7 cellular contexts compared by ENCODE assay signal in the genomic region with DNA sequence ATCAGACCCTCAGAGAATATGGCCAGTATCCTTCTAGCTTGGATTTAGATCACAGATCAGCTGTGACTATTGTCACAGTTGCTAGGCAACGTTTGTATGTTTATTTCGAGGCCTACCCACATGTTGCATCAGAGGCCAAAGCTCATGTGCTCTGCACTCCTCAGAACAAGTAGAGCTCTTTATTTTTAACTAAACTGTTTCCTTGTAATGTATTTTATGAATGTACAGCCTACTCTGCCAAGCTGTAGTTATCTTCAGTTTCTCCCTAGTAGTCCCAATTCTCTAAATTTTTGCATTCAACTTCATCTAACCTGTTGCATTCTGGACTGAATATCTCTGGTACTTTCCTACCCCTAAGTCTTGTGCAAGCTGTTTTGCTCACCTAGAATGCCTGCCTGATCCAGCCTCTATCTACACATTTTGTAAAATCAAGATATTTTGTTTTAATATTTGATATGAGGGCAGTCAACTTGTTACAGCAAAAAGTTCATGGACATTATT. TPM values are rescaled to one million over a fixed set of nuclear protein-coding genes. Genes with fewer than 3 reads are reported as not detected.
DNase-seq lines count a peak whose midpoint lies in the region; ATAC-seq and TF ChIP-seq lines count a peak whose summit lies in the region.

No MANE protein-coding gene starts in this region.

- H3K4me3 Mint-ChIP-seq in stimulated activated memory B cell treated with anti-CD40 and anti-IgM and Interleukin-4, amounts not matched to agents 10 μg/mL and 1 μg/mL and 100 μg/mL, for 72 hours = no peak overlapping the region

- H3K4me1 ChIP-seq in PC-3 (ENCODE audit: insufficient read depth, low read length) = no peaks in the 10 kb centered on the region
- H3K4me1 ChIP-seq in duodenal mucosa (ENCODE audit: control insufficient read depth in 1 of 2, insufficient read depth in 2 of 2, low read length in 2 of 2) = peaks cover 45 to 62% of the 10 kb centered on the region in 2 donors
- peaks cover 41 to 44% of the 10 kb centered on the region in 2 donors for H3K4me1 ChIP-seq in mucosa of rectum (ENCODE audit: control insufficient read depth in 2 of 2, insufficient read depth in 2 of 2, low read length in 2 of 2)

- H3K9ac ChIP-seq in PC-3 (ENCODE audit: low read length) (no peak overlapping the region), duodenal mucosa (ENCODE audit: low read depth in 1 of 2, low read length in 2 of 2) (peak overlapping the region in 1 of 2 donors; percentile 3), mucosa of rectum (ENCODE audit: low read depth in 1 of 2, low read length in 2 of 2) (peak overlapping the region in 1 of 2 donors; percentile 58)

- no peak for TF ChIP-seq CTCF in PC-3 (conservative IDR thresholded peaks at IDR 0.05; ENCODE audit: low read depth, low read length)

- H3K9me3 Mint-ChIP-seq in stimulated activated memory B cell treated with anti-CD40 and anti-IgM and Interleukin-4, amounts not matched to agents 10 μg/mL and 1 μg/mL and 100 μg/mL, for 72 hours = no peaks in the 10 kb centered on the region

- no peak overlapping the region for H3K27ac Mint-ChIP-seq in stimulated activated memory B cell treated with anti-CD40 and anti-IgM and Interleukin-4, amounts not matched to agents 10 μg/mL and 1 μg/mL and 100 μg/mL, for 72 hours

- H3K27ac ChIP-seq in PC-3 (ENCODE audit: low read length) (no peak overlapping the region), duodenal mucosa (ENCODE audit: low read depth, low read length) (peak overlapping the region; percentile 68), mucosa of rectum (ENCODE audit: low read depth in 2 of 2, low read length in 2 of 2) (peak overlapping the region; percentile 84 to 88)

- H4K20me1 ChIP-seq in PC-3 (ENCODE audit: low read length) = no peaks in the 10 kb centered on the region

- CTCF ChIA-PET in PC-3 (lab: Charles Lee) = interaction anchor here (0.6 kb wide), 1 partner anchor 101 kb away, joined by 3 read pairs; no protein-coding TSS in a partner anchor

- H3K4me3 ChIP-seq in PC-3 (ENCODE audit: low read length) (no peak overlapping the region), duodenal mucosa (ENCODE audit: low read depth in 1 of 2, low read length in 2 of 2) (peak overlapping the region in 1 of 2 donors; percentile 33), mucosa of rectum (ENCODE audit: low read length in 2 of 2) (peak overlapping the region in 1 of 2 donors; percentile 42)

- H3K4me1 Mint-ChIP-seq in stimulated activated memory B cell treated with anti-CD40 and anti-IgM and Interleukin-4, amounts not matched to agents 10 μg/mL and 1 μg/mL and 100 μg/mL, for 72 hours = peaks cover 58% of the 10 kb centered on the region

- DNase-seq in Daoy (ENCODE audit: low read depth) (peak; percentile 52), HCEC 1CT (peak; percentile 65), PC-3 (peak; percentile 52)

- H3F3A ChIP-seq in PC-3 (ENCODE audit: low read length, unreplicated experiment) = no peaks in the 10 kb centered on the region

- H3K4me2 ChIP-seq in PC-3 (ENCODE audit: low read length) = no peak overlapping the region

- no peaks in the 10 kb centered on the region for H3K27me3 Mint-ChIP-seq in stimulated activated memory B cell treated with anti-CD40 and anti-IgM and Interleukin-4, amounts not matched to agents 10 μg/mL and 1 μg/mL and 100 μg/mL, for 72 hours

- no peaks in the 10 kb centered on the region for H3K27me3 ChIP-seq in PC-3 (ENCODE audit: low read length)
- H3K27me3 ChIP-seq in duodenal mucosa (ENCODE audit: control insufficient read depth in 1 of 2, insufficient read depth in 2 of 2, low read length in 2 of 2) = no peaks in the 10 kb centered on the region
- no peaks in the 10 kb centered on the region for H3K27me3 ChIP-seq in mucosa of rectum (ENCODE audit: control insufficient read depth in 2 of 2, insufficient read depth in 2 of 2, low read length in 2 of 2)

- peaks cover 6% of the 10 kb centered on the region; the same call in 1 of the 2 replicates for H3K79me2 ChIP-seq in PC-3 (ENCODE audit: low read length)

- no peak overlapping the region for H2AFZ ChIP-seq in PC-3 (ENCODE audit: low read length)

- H3K36me3 ChIP-seq in PC-3 (ENCODE audit: low read depth, low read length) = no peaks in the 10 kb centered on the region
- H3K36me3 ChIP-seq in duodenal mucosa (ENCODE audit: control insufficient read depth in 1 of 2, insufficient read depth in 2 of 2, low read length in 2 of 2) = no peaks in the 10 kb centered on the region
- H3K36me3 ChIP-seq in mucosa of rectum (ENCODE audit: control insufficient read depth in 2 of 2, insufficient read depth in 2 of 2, low read length in 2 of 2) = peaks cover 0 to 3% of the 10 kb centered on the region in 2 donors

- H3K9me2 ChIP-seq in PC-3 (replicated peaks; ENCODE audit: low read length) = no peaks in the 10 kb centered on the region

- intact Hi-C loops in PC-3 (cut with micrococcal nuclease) = no loop called here

- H3K9me3 ChIP-seq in PC-3 (ENCODE audit: low read length) = no peaks in the 10 kb centered on the region
- H3K9me3 ChIP-seq in duodenal mucosa (ENCODE audit: control insufficient read depth in 1 of 2, low read length in 2 of 2) = no peaks in the 10 kb centered on the region
- H3K9me3 ChIP-seq in mucosa of rectum (ENCODE audit: control insufficient read depth in 2 of 2, low read length in 2 of 2) = no peaks in the 10 kb centered on the region

- H3K36me3 Mint-ChIP-seq in stimulated activated memory B cell treated with anti-CD40 and anti-IgM and Interleukin-4, amounts not matched to agents 10 μg/mL and 1 μg/mL and 100 μg/mL, for 72 hours = peaks cover 35% of the 10 kb centered on the region

- POLR2A ChIA-PET in PC-3 (lab: Charles Lee; ENCODE audit: unreplicated experiment) = interaction anchor here (1.1 kb wide), 1 partner anchor 14 kb away, joined by 3 read pairs; no protein-coding TSS in a partner anchor

- no TSS peak for BruUV-seq in PC-3 (replicated peaks; lab: Mats Ljungman, UMichigan)

- ATAC-seq in PC-3 (peak; percentile 40; the same call in 1 of the 2 replicates), GM19452 (IDR thresholded peaks at IDR 0.05; ENCODE audit: unreplicated experiment) (no peak)
- no peak for ATAC-seq in stimulated activated memory B cell treated with anti-CD40 and anti-IgM and Interleukin-4, amounts not matched to agents 10 μg/mL and 1 μg/mL and 100 μg/mL, for 72 hours

RNA-seq across cellular contexts. Expression of a gene that starts 52.8 kb away (rescaled TPM):
- total RNA-seq in Daoy (2014; rRNA removed; shearing (Covaris generic)) = 124 and 134 TPM in 2 replicates
- total RNA-seq in PC-3 (2014; rRNA removed) = 64.4 and 73.2 TPM in 2 replicates
